In genomic region chr22:50244420-50245213, GRCh38 we compare ENCODE assay signal across 8 cellular contexts. TPM values are rescaled to one million over a fixed set of nuclear protein-coding genes. Genes with fewer than 3 reads are reported as not detected.
DNase-seq lines count a peak whose midpoint lies in the region; ATAC-seq and TF ChIP-seq lines count a peak whose summit lies in the region.

A gene with protein sequence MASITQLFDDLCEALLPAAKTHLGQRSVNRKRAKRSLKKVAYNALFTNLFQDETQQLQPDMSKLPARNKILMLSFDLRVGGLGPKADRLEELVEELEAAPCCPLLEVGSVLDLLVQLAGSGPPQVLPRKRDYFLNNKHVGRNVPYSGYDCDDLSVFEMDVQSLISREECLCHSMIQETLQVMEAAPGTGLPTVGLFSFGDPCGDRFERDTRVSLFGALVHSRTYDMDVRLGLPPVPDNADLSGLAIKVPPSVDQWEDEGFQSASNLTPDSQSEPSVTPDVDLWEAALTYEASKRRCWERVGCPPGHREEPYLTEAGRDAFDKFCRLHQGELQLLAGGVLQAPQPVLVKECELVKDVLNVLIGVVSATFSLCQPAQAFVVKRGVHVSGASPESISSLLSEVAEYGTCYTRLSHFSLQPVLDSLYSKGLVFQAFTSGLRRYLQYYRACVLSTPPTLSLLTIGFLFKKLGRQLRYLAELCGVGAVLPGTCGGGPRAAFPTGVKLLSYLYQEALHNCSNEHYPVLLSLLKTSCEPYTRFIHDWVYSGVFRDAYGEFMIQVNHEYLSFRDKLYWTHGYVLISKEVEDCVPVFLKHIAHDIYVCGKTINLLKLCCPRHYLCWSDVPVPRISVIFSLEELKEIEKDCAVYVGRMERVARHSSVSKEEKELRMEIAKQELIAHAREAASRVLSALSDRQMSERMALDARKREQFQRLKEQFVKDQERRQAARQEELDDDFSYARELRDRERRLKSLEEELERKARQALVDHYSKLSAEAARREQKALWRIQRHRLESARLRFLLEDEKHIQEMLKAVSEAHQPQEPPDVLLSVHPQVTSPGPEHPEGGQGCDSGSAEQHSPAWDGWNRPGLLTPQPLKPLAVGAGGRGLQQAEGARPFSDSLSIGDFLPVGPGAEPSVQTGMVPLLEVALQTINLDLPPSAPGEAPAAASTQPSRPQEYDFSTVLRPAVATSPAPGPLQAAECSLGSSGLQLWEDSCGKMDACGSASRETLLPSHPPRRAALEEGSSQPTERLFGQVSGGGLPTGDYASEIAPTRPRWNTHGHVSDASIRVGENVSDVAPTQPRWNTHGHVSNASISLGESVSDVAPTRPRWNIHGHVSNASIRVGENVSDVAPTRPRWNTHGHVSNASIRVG (N-terminal part only) (minus strand): TSS chr22:50245023. CDS start chr22:50244459, 564 bp downstream.

- peaks cover 4% of the 10 kb centered on the region for H3K36me3 Mint-ChIP-seq in neural crest cell (ENCODE audit: low read depth)

- peaks cover 42% of the 10 kb centered on the region for H3K4me1 Mint-ChIP-seq in neural crest cell

- intact Hi-C loops in stomach (cut with DNase I; ENCODE audit: low total_unique reads), result no loop called here

- TF ChIP-seq CTCF in neural crest cell (conservative IDR thresholded peaks at IDR 0.05) (peak; percentile 48), stomach (IDR thresholded peaks at IDR 0.05) (peak in 2 of 7 experiments; percentile 15 to 54)

- H3K27me3 Mint-ChIP-seq in neural crest cell (ENCODE audit: low read depth), result peaks cover 2% of the 10 kb centered on the region

- 0 to 1% (median 0%) methylated on average over 23 to 76 of the region's 76 CpGs for WGBS in stomach, 5 donors

- H3K27ac Mint-ChIP-seq in neural crest cell (ENCODE audit: unreplicated experiment), result peak within 1 kb of the TSS; percentile 98

- DNase-seq in DMS79 treated with DMSO at 0.1 percent for 48 hours (lab: John Stamatoyannopoulos, UW), result peak; percentile 56
- peak; percentile 85 to 86 for DNase-seq in Kasumi-1 (lab: John Stamatoyannopoulos, UW)
- peak; percentile 79 for DNase-seq in SHP77 treated with DMSO at 0.1 percent for 48 hours (lab: John Stamatoyannopoulos, UW)
- DNase-seq in activated effector memory CD4-positive, alpha-beta T cell treated with anti-CD3 and anti-CD28 coated beads, Interleukin-2, amount 50 U/mL, for 16 hours, result peak; percentile 98
- peak; percentile 59 for DNase-seq in fibroblast of the conjunctiva (ENCODE audit: low read depth)
- DNase-seq in neural crest cell (ENCODE audit: low read depth, low spot score), result peak; percentile 85
- peak; percentile 97 for DNase-seq in stomach

- peak within 1 kb of the TSS; percentile 83 to 97 (median 92) for H3K4me3 ChIP-seq in stomach

- peak; percentile 55 for ATAC-seq in GM21825 (IDR thresholded peaks at IDR 0.05; ENCODE audit: unreplicated experiment)

- H3K9me3 ChIP-seq in stomach, result no peaks in the 10 kb centered on the region

- peaks cover 49 to 90% (median 83%) of the 10 kb centered on the region in 4 donors for H3K4me1 ChIP-seq in stomach

- no peaks in the 10 kb centered on the region for H3K9me3 Mint-ChIP-seq in neural crest cell

- H3K36me3 ChIP-seq in stomach, result peaks cover 15 to 35% (median 25%) of the 10 kb centered on the region in 4 donors

- H3K27ac ChIP-seq in stomach, result peak within 1 kb of the TSS; percentile 93 to 97 (median 96)

- TF ChIP-seq EP300 in stomach (IDR thresholded peaks at IDR 0.05), result no peak

- TF ChIP-seq POLR2A in stomach (IDR thresholded peaks at IDR 0.05), result peak in 2 of 4 donors; percentile 19 to 54

- H3K4me3 Mint-ChIP-seq in neural crest cell, result peak within 1 kb of the TSS; percentile 98

- H3K27me3 ChIP-seq in stomach, result no peaks in the 10 kb centered on the region

RNA-seq across cellular contexts. Expression of the gene that starts here (rescaled TPM):
- total RNA-seq in neural crest cell (48.8 and 54.4 TPM in 2 replicates), stomach (100 to 1,000 TPM in 1 of 5 donors, 10 to 100 TPM in 4; 40.4 to 112 (median 91.5) TPM)
- polyA plus RNA-seq in stomach, result 10 to 100 TPM; 37.8 to 59.0 (median 38.8) TPM

Comparison
In these comparisons a context has a peak if more than half of its experiments do, and no peak if none do; other contexts are left out.
1. Peak in every context shown above with its lines: DNase-seq, ATAC-seq, H3K4me3 ChIP-seq and H3K27ac ChIP-seq.